In the genomic region with DNA sequence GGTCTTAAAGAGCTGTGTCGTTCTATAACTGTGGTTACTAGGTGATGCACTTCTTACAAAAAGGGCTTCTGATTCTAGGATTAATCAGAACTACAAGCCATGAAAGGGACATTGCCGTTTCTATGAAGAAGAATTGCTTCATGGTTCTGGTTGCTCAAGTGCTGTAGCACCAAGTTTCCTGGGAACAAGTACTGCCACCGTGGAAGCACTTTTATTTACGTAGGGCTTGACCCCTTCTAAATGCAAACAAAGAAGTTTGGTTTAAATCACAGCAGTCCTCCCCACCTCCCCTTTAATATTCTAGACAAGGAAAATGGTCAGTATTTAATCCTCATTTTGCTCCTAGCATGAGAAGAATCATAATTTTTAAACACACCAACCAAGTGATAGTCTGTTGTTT, we compare ENCODE assay signal across 1 cellular context.
TF ChIP-seq lines count a peak whose summit lies in the region.

No MANE protein-coding gene starts in this region.

TF ChIP-seq in WTC11, 78 proteins besides CTCF, POLR2A, EP300 and RAD21 (continued from another document):
- TF ChIP-seq MYBL2 (CRISPR knock-in tag; IDR thresholded peaks at IDR 0.05), result no peak
- TF ChIP-seq, protein P1, sequence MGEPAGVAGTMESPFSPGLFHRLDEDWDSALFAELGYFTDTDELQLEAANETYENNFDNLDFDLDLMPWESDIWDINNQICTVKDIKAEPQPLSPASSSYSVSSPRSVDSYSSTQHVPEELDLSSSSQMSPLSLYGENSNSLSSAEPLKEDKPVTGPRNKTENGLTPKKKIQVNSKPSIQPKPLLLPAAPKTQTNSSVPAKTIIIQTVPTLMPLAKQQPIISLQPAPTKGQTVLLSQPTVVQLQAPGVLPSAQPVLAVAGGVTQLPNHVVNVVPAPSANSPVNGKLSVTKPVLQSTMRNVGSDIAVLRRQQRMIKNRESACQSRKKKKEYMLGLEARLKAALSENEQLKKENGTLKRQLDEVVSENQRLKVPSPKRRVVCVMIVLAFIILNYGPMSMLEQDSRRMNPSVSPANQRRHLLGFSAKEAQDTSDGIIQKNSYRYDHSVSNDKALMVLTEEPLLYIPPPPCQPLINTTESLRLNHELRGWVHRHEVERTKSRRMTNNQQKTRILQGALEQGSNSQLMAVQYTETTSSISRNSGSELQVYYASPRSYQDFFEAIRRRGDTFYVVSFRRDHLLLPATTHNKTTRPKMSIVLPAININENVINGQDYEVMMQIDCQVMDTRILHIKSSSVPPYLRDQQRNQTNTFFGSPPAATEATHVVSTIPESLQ (CRISPR knock-in tag; IDR thresholded peaks at IDR 0.05), result no peak
- no peak for TF ChIP-seq FOXK1 (CRISPR knock-in tag; IDR thresholded peaks at IDR 0.05)
- TF ChIP-seq ZBTB43 (CRISPR knock-in tag; IDR thresholded peaks at IDR 0.05), result no peak
- no peak for TF ChIP-seq ZNF138 (CRISPR knock-in tag; conservative IDR thresholded peaks at IDR 0.05)
- TF ChIP-seq, protein P2, sequence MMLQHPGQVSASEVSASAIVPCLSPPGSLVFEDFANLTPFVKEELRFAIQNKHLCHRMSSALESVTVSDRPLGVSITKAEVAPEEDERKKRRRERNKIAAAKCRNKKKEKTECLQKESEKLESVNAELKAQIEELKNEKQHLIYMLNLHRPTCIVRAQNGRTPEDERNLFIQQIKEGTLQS (CRISPR knock-in tag; conservative IDR thresholded peaks at IDR 0.05), result no peak
- no peak for TF ChIP-seq NR3C1 (CRISPR knock-in tag; conservative IDR thresholded peaks at IDR 0.05; ENCODE audit: low read depth)
- no peak for TF ChIP-seq SMAD4 (CRISPR knock-in tag; IDR thresholded peaks at IDR 0.05)
- TF ChIP-seq CREM (CRISPR knock-in tag; IDR thresholded peaks at IDR 0.05), result no peak
- no peak for TF ChIP-seq RELA (CRISPR knock-in tag; IDR thresholded peaks at IDR 0.05; ENCODE audit: borderline replicate concordance)
- no peak for TF ChIP-seq ATF1 (CRISPR knock-in tag; IDR thresholded peaks at IDR 0.05)
- no peak for TF ChIP-seq FOXJ3 (CRISPR knock-in tag; IDR thresholded peaks at IDR 0.05; ENCODE audit: borderline replicate concordance)
- TF ChIP-seq PRDM15 (CRISPR knock-in tag; IDR thresholded peaks at IDR 0.05), result no peak
